In the genomic region with DNA sequence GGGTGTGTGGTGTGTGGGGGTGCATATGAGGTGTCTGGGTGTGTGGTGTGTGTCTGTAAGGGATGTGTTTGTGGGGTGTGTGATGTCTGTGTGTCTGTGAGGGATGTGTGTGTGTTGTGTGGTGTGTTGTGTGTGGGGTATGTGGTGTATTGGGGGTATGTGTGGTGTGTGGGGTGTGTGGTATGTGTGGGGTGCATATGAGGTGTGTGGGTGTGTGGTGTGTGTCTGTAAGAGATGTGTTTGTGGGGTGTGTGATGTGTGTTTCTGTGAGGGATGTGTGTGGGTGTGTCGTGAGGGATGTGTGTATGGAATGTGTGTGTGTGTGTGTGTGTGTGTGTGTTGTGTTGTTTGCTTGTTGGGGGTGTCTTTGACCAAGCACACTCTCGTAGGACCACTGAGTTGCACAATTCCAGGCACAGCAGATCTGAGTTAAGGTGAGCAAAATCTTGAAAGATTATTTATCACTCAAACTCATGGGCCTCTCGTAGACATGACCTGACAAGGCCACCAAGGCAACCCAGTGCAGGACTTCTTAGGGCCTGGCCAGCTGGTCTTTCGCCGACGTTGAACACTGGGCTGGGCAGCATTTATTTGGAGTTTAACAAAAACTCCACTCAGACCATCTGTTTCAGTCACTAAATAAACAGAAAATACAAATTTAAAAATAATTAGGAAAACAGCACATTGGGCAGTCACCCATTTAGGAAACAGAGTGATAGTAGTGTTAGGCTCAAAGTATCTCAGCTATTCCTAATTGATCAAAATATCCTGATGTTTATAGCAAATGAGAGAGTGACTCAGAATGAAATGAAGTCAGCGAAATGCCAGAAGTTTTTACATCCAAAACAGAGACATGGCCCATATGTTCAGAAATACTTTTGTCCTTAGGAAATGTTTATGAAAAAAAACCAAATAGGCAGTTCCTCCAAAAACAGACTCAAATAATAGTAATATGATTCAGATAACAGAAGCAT, we compare ENCODE assay signal across 22 cellular contexts.
A peak's percentile ranks its signal among the peaks of the same experiment; 100 is the strongest.
DNase-seq lines count a peak whose midpoint lies in the region; ATAC-seq and TF ChIP-seq lines count a peak whose summit lies in the region.
"Had no signal": no experiment of that assay in that cellular context is flagged by ENCODE, and none has a peak within 500 bp of the region (broad histone marks: within the 10 kb centered on the region; RNA-seq: fewer than 3 reads in every experiment).

No MANE protein-coding gene starts in this region.

- intact Hi-C loops in heart left ventricle (cut with DNase I), result no loop called here

- H3K27me3 Mint-ChIP-seq in WTC11 (ENCODE audit: low read depth), result no peaks in the 10 kb centered on the region
- H3K27me3 Mint-ChIP-seq: activated naive CD8-positive, alpha-beta T cell treated with anti-CD3 and anti-CD28 coated beads, Interleukin-2, amount 10 ng/mL, durations not matched to agents 7 days and 5 days; IgD-negative memory B cell; T-helper 17 cell had no signal

- H3K4me1 ChIP-seq in BLaER1 (peaks cover 49% of the 10 kb centered on the region), heart left ventricle (no peaks in the 10 kb centered on the region)
- H3K4me1 ChIP-seq: BE2C had no signal

- no peak overlapping the region for H3K4me3 Mint-ChIP-seq in WTC11
- H3K4me3 Mint-ChIP-seq: activated naive CD8-positive, alpha-beta T cell treated with anti-CD3 and anti-CD28 coated beads, Interleukin-2, amount 10 ng/mL, durations not matched to agents 7 days and 5 days; IgD-negative memory B cell; T-helper 17 cell had no signal

- no peak overlapping the region for H3K4me2 ChIP-seq in BLaER1

- H3K27ac Mint-ChIP-seq in WTC11, result no peak overlapping the region
- H3K27ac Mint-ChIP-seq: activated naive CD8-positive, alpha-beta T cell treated with anti-CD3 and anti-CD28 coated beads, Interleukin-2, amount 10 ng/mL, durations not matched to agents 7 days and 5 days; IgD-negative memory B cell; T-helper 17 cell had no signal

- peaks cover 11% of the 10 kb centered on the region for H3K4me1 Mint-ChIP-seq in WTC11
- H3K4me1 Mint-ChIP-seq: activated naive CD8-positive, alpha-beta T cell treated with anti-CD3 and anti-CD28 coated beads, Interleukin-2, amount 10 ng/mL, durations not matched to agents 7 days and 5 days; IgD-negative memory B cell; T-helper 17 cell had no signal

- H3K9me3 Mint-ChIP-seq in WTC11, result no peaks in the 10 kb centered on the region
- H3K9me3 Mint-ChIP-seq: activated naive CD8-positive, alpha-beta T cell treated with anti-CD3 and anti-CD28 coated beads, Interleukin-2, amount 10 ng/mL, durations not matched to agents 7 days and 5 days; IgD-negative memory B cell had no signal

- no peaks in the 10 kb centered on the region for H4K20me1 ChIP-seq in BLaER1

- WGBS in heart left ventricle, 4 donors, result 52 to 74% (median 68%) methylated on average over 7 of the region's 7 CpGs

- CTCF ChIA-PET in WTC11 (lab: Charles Lee), result interaction anchor here (0.7 kb wide), 1 partner anchor 12 kb away, joined by 4 read pairs; no protein-coding TSS in a partner anchor

- TF ChIP-seq POLR2A in heart left ventricle (IDR thresholded peaks at IDR 0.05), result no peak

- no peak overlapping the region for H3K4me3 ChIP-seq in BLaER1
- no peak overlapping the region for H3K4me3 ChIP-seq in MG63
- no peak overlapping the region for H3K4me3 ChIP-seq in heart left ventricle
- H3K4me3 ChIP-seq: lung, skin epidermis had no signal

- H3K9me3 ChIP-seq in BLaER1, result no peaks in the 10 kb centered on the region
- no peaks in the 10 kb centered on the region for H3K9me3 ChIP-seq in MG63
- no peaks in the 10 kb centered on the region for H3K9me3 ChIP-seq in heart left ventricle
- H3K9me3 ChIP-seq: BE2C had no signal

- TF ChIP-seq CTCF in heart left ventricle (IDR thresholded peaks at IDR 0.05) (no peak), WTC11 (IDR thresholded peaks at IDR 0.05) (no peak)

- H3K36me3 ChIP-seq in BLaER1 (no peaks in the 10 kb centered on the region), MG63 (no peaks in the 10 kb centered on the region), heart left ventricle (no peaks in the 10 kb centered on the region)
- H3K36me3 ChIP-seq: BE2C, brain microvascular endothelial cell had no signal

- H3K9ac ChIP-seq in BLaER1, result no peak overlapping the region

- ATAC-seq in heart left ventricle (peak; percentile 35 to 75 (median 50)), GM18858 (IDR thresholded peaks at IDR 0.05; ENCODE audit: unreplicated experiment) (no peak), WTC11 (no peak), HG02870 (IDR thresholded peaks at IDR 0.05; ENCODE audit: unreplicated experiment) (no peak), HG03520 (IDR thresholded peaks at IDR 0.05; ENCODE audit: unreplicated experiment) (no peak)
- ATAC-seq: T-helper 17 cell had no signal

- no peaks in the 10 kb centered on the region for H3K36me3 Mint-ChIP-seq in WTC11
- H3K36me3 Mint-ChIP-seq: activated naive CD8-positive, alpha-beta T cell treated with anti-CD3 and anti-CD28 coated beads, Interleukin-2, amount 10 ng/mL, durations not matched to agents 7 days and 5 days; IgD-negative memory B cell had no signal

- POLR2A ChIA-PET in WTC11 (lab: Charles Lee), result no interaction called here

- H3K27ac ChIP-seq in BLaER1, result peak overlapping the region; percentile 61; the same call in 1 of the 2 replicates
- H3K27ac ChIP-seq in heart left ventricle, result peak overlapping the region in 2 of 12 donors; percentile 10 to 20
- H3K27ac ChIP-seq: brain microvascular endothelial cell, epithelial cell of prostate had no signal

- peak; percentile 75 for DNase-seq in MG63
- peak in 1 of 5 donors; percentile 58 for DNase-seq in heart left ventricle
- DNase-seq in non-pigmented ciliary epithelial cell (ENCODE audit: low read depth), result peak; percentile 41
- no peak for DNase-seq in WTC11 (ENCODE audit: low spot score)
- DNase-seq: activated naive CD8-positive, alpha-beta T cell treated with anti-CD3 and anti-CD28 coated beads, Interleukin-2, amount 10 ng/mL, durations not matched to agents 7 days and 5 days; BE2C; brain microvascular endothelial cell; dermis blood vessel endothelial cell; MM.1S; NCI-H187; SIG-M5; stimulated activated CD8-positive, alpha-beta memory T cell treated with anti-CD3 and anti-CD28 coated beads, Interleukin-4, amount 100 ng/mL, for 48 hours; substantia nigra; T-helper 17 cell had no signal

- H3K27me3 ChIP-seq in BLaER1, result no peaks in the 10 kb centered on the region
- no peaks in the 10 kb centered on the region for H3K27me3 ChIP-seq in MG63
- no peaks in the 10 kb centered on the region for H3K27me3 ChIP-seq in heart left ventricle
- H3K27me3 ChIP-seq: BE2C, brain microvascular endothelial cell had no signal

TF ChIP-seq in WTC11, 78 proteins besides CTCF, POLR2A, EP300 and RAD21 (continues in another document):
- no peak for TF ChIP-seq OVOL2 (CRISPR knock-in tag; IDR thresholded peaks at IDR 0.05; ENCODE audit: borderline replicate concordance)
- TF ChIP-seq NR2C2 (CRISPR knock-in tag; IDR thresholded peaks at IDR 0.05), result no peak
- no peak for TF ChIP-seq CREM (CRISPR knock-in tag; IDR thresholded peaks at IDR 0.05)
- TF ChIP-seq, protein P1, sequence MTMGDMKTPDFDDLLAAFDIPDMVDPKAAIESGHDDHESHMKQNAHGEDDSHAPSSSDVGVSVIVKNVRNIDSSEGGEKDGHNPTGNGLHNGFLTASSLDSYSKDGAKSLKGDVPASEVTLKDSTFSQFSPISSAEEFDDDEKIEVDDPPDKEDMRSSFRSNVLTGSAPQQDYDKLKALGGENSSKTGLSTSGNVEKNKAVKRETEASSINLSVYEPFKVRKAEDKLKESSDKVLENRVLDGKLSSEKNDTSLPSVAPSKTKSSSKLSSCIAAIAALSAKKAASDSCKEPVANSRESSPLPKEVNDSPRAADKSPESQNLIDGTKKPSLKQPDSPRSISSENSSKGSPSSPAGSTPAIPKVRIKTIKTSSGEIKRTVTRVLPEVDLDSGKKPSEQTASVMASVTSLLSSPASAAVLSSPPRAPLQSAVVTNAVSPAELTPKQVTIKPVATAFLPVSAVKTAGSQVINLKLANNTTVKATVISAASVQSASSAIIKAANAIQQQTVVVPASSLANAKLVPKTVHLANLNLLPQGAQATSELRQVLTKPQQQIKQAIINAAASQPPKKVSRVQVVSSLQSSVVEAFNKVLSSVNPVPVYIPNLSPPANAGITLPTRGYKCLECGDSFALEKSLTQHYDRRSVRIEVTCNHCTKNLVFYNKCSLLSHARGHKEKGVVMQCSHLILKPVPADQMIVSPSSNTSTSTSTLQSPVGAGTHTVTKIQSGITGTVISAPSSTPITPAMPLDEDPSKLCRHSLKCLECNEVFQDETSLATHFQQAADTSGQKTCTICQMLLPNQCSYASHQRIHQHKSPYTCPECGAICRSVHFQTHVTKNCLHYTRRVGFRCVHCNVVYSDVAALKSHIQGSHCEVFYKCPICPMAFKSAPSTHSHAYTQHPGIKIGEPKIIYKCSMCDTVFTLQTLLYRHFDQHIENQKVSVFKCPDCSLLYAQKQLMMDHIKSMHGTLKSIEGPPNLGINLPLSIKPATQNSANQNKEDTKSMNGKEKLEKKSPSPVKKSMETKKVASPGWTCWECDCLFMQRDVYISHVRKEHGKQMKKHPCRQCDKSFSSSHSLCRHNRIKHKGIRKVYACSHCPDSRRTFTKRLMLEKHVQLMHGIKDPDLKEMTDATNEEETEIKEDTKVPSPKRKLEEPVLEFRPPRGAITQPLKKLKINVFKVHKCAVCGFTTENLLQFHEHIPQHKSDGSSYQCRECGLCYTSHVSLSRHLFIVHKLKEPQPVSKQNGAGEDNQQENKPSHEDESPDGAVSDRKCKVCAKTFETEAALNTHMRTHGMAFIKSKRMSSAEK (CRISPR knock-in tag; IDR thresholded peaks at IDR 0.05; ENCODE audit: borderline replicate concordance), result no peak
- no peak for TF ChIP-seq ZSCAN18 (CRISPR knock-in tag; IDR thresholded peaks at IDR 0.05)
- TF ChIP-seq GABPB1 (CRISPR knock-in tag; IDR thresholded peaks at IDR 0.05), result no peak
- TF ChIP-seq SMAD4 (CRISPR knock-in tag; IDR thresholded peaks at IDR 0.05), result no peak
- TF ChIP-seq ATF3 (CRISPR knock-in tag; conservative IDR thresholded peaks at IDR 0.05), result no peak

Comparison
In these comparisons a context has a peak if more than half of its experiments do, and no peak if none do; other contexts are left out.
1. ATAC-seq: peak in heart left ventricle (4 of 4); none in GM18858 (single experiment), WTC11 (single experiment), HG02870 (single experiment) and HG03520 (single experiment).